16 cellular contexts compared by ENCODE assay signal in genomic region chr1:246681822-246682221, GRCh38. TPM values are rescaled to one million over a fixed set of nuclear protein-coding genes. Genes with fewer than 3 reads are reported as not detected.
DNase-seq lines count a peak whose midpoint lies in the region; ATAC-seq and TF ChIP-seq lines count a peak whose summit lies in the region.
"Had no signal": no experiment of that assay in that cellular context is flagged by ENCODE, and none has a peak within 500 bp of the region (broad histone marks: within the 10 kb centered on the region; RNA-seq: fewer than 3 reads in every experiment).

No MANE protein-coding gene starts in this region.

- H3K9me3 ChIP-seq in heart left ventricle, result no peaks in the 10 kb centered on the region
- H3K9me3 ChIP-seq: esophagus squamous epithelium had no signal

- no peaks in the 10 kb centered on the region for H3K9me3 Mint-ChIP-seq in GM23338
- H3K9me3 Mint-ChIP-seq: CD8-positive, alpha-beta memory T cell; central memory CD8-positive, alpha-beta T cell; T-helper 1 cell treated with Interleukin-12 subunit alpha and Interleukin-12 subunit beta and Interleukin-4 antibody, amounts not matched to agents 30 μg/mL and 1 μg/mL, for 36 hours had no signal

- H4K20me1 ChIP-seq in GM23338 (replicated peaks; ENCODE audit: insufficient read depth), result no peaks in the 10 kb centered on the region

- H3K36me3 ChIP-seq in GM23338 (ENCODE audit: insufficient read depth) (no peaks in the 10 kb centered on the region), heart left ventricle (no peaks in the 10 kb centered on the region)
- H3K36me3 ChIP-seq: esophagus squamous epithelium had no signal

- no peak for ATAC-seq in GM23338
- ATAC-seq in heart left ventricle, result peak; percentile 43 to 80 (median 72)
- ATAC-seq in GM21360 (IDR thresholded peaks at IDR 0.05; ENCODE audit: unreplicated experiment), result no peak
- ATAC-seq in HG03039 (IDR thresholded peaks at IDR 0.05; ENCODE audit: unreplicated experiment), result no peak
- ATAC-seq in HG02840 (IDR thresholded peaks at IDR 0.05; ENCODE audit: low FRiP score, unreplicated experiment), result no peak
- ATAC-seq in GM18873 (IDR thresholded peaks at IDR 0.05; ENCODE audit: low FRiP score, unreplicated experiment), result no peak

- intact Hi-C loops in heart left ventricle (cut with DNase I), result loop anchor here in 2 of 10 donors (5.0 kb wide), 1 partner anchor 35 kb away; no protein-coding TSS in a partner anchor

- H3K27me3 ChIP-seq in GM23338 (ENCODE audit: insufficient read depth) (no peaks in the 10 kb centered on the region), heart left ventricle (no peaks in the 10 kb centered on the region)
- H3K27me3 ChIP-seq: esophagus squamous epithelium had no signal

- H3K4me3 ChIP-seq in GM23338 (no peak overlapping the region), heart left ventricle (no peak overlapping the region)
- H3K4me3 ChIP-seq: esophagus squamous epithelium, GM23248 had no signal

- H3K36me3 Mint-ChIP-seq in GM23338 (ENCODE audit: low read depth), result no peaks in the 10 kb centered on the region

- no peaks in the 10 kb centered on the region for H3F3A ChIP-seq in GM23338 (replicated peaks; ENCODE audit: low read depth)

- H2AFZ ChIP-seq in GM23338, result no peak overlapping the region
- H2AFZ ChIP-seq: GM23248 had no signal

- H3K4me1 ChIP-seq in GM23338 (ENCODE audit: insufficient read depth), result no peaks in the 10 kb centered on the region
- peaks cover 0 to 41% (median 16%) of the 10 kb centered on the region in 12 donors for H3K4me1 ChIP-seq in heart left ventricle

- H3K4me3 Mint-ChIP-seq in GM23338, result no peak overlapping the region
- H3K4me3 Mint-ChIP-seq: CD8-positive, alpha-beta memory T cell; central memory CD8-positive, alpha-beta T cell; T-helper 1 cell treated with Interleukin-12 subunit alpha and Interleukin-12 subunit beta and Interleukin-4 antibody, amounts not matched to agents 30 μg/mL and 1 μg/mL, for 36 hours had no signal

- H3K27ac Mint-ChIP-seq in GM23338, result 0 out of 2 replicates have a peak overlapping the region, but pooled peaks have one; percentile 47
- H3K27ac Mint-ChIP-seq: T-helper 1 cell treated with Interleukin-12 subunit alpha and Interleukin-12 subunit beta and Interleukin-4 antibody, amounts not matched to agents 30 μg/mL and 1 μg/mL, for 36 hours had no signal

- TF ChIP-seq POLR2A in heart left ventricle (IDR thresholded peaks at IDR 0.05), result no peak

- TF ChIP-seq CTCF in GM23338 (conservative IDR thresholded peaks at IDR 0.05; ENCODE audit: low read depth in 2 of 2) (no peak), heart left ventricle (IDR thresholded peaks at IDR 0.05) (no peak)

- H3K27me3 Mint-ChIP-seq in GM23338 (ENCODE audit: insufficient read depth, low read depth, poor library complexity), result peaks cover 2% of the 10 kb centered on the region
- H3K27me3 Mint-ChIP-seq: CD8-positive, alpha-beta memory T cell had no signal

- 50 to 68% (median 59%) methylated on average over 5 of the region's 5 CpGs for WGBS in heart left ventricle, 4 donors

- no peaks in the 10 kb centered on the region for H3K9me2 ChIP-seq in GM23338 (ENCODE audit: insufficient read depth)

- no peak overlapping the region for H3K4me2 ChIP-seq in GM23338

- no peak for DNase-seq in GM23338 (ENCODE audit: low spot score)
- DNase-seq in NCI-H82 (lab: John Stamatoyannopoulos, UW), result peak; percentile 85
- peak; percentile 70 to 85 (median 74) for DNase-seq in heart left ventricle
- peak; percentile 72 for DNase-seq in retina
- DNase-seq: activated CD4-positive, alpha-beta T cell treated with anti-CD3 and anti-CD28 coated beads, Interleukin-2, amount 50 U/mL, for 1 hour; activated gamma-delta T cell; CD8-positive, alpha-beta memory T cell; esophagus squamous epithelium; GM23248; NCI-H1105 had no signal

- H3K27ac ChIP-seq in GM23338 (ENCODE audit: low read depth) (no peak overlapping the region), heart left ventricle (peak overlapping the region; percentile 34 to 86 (median 67))
- H3K27ac ChIP-seq: GM23248 had no signal

- no peaks in the 10 kb centered on the region for H3K4me1 Mint-ChIP-seq in GM23338
- H3K4me1 Mint-ChIP-seq: CD8-positive, alpha-beta memory T cell; central memory CD8-positive, alpha-beta T cell had no signal

- H3K79me2 ChIP-seq in GM23338 (replicated peaks; ENCODE audit: insufficient read depth), result no peaks in the 10 kb centered on the region

TF ChIP-seq in GM23338, 12 proteins besides CTCF, POLR2A, EP300 and RAD21:
- TF ChIP-seq ETS1 (IDR thresholded peaks at IDR 0.05), result no peak
- no peak for TF ChIP-seq JUNB (IDR thresholded peaks at IDR 0.05; ENCODE audit: unreplicated experiment)
- TF ChIP-seq STAT1 (IDR thresholded peaks at IDR 0.05; ENCODE audit: unreplicated experiment), result no peak
- TF ChIP-seq EZH2phosphoT487 (IDR thresholded peaks at IDR 0.05; ENCODE audit: unreplicated experiment), result no peak
- TF ChIP-seq, protein P1, sequence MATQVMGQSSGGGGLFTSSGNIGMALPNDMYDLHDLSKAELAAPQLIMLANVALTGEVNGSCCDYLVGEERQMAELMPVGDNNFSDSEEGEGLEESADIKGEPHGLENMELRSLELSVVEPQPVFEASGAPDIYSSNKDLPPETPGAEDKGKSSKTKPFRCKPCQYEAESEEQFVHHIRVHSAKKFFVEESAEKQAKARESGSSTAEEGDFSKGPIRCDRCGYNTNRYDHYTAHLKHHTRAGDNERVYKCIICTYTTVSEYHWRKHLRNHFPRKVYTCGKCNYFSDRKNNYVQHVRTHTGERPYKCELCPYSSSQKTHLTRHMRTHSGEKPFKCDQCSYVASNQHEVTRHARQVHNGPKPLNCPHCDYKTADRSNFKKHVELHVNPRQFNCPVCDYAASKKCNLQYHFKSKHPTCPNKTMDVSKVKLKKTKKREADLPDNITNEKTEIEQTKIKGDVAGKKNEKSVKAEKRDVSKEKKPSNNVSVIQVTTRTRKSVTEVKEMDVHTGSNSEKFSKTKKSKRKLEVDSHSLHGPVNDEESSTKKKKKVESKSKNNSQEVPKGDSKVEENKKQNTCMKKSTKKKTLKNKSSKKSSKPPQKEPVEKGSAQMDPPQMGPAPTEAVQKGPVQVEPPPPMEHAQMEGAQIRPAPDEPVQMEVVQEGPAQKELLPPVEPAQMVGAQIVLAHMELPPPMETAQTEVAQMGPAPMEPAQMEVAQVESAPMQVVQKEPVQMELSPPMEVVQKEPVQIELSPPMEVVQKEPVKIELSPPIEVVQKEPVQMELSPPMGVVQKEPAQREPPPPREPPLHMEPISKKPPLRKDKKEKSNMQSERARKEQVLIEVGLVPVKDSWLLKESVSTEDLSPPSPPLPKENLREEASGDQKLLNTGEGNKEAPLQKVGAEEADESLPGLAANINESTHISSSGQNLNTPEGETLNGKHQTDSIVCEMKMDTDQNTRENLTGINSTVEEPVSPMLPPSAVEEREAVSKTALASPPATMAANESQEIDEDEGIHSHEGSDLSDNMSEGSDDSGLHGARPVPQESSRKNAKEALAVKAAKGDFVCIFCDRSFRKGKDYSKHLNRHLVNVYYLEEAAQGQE (IDR thresholded peaks at IDR 0.05; ENCODE audit: unreplicated experiment), result no peak
- TF ChIP-seq EZH2 (IDR thresholded peaks at IDR 0.05; ENCODE audit: low read depth, unreplicated experiment), result no peak
- TF ChIP-seq CREB1 (CRISPR knock-in tag; IDR thresholded peaks at IDR 0.05; ENCODE audit: low read depth), result no peak
- no peak for TF ChIP-seq POLR2AphosphoS5 (IDR thresholded peaks at IDR 0.05; ENCODE audit: low read depth)

RNA-seq across cellular contexts. Expression of gene SCCPDH, which starts 42.4 kb away (rescaled TPM):
- total RNA-seq in GM23338 (2014; rRNA removed; shearing (Covaris generic)), result 18.8 and 20.4 TPM in 2 replicates
- polyA plus RNA-seq in GM23338 (2016; fragmentation: Nextera tagmentation; extraction: Ambion mirVana), result 13.6 and 14.4 TPM in 2 replicates
- total RNA-seq in heart left ventricle, result 10 to 100 TPM; 22.0 to 36.4 (median 32.9) TPM
- 10 to 100 TPM; 13.8 to 27.3 TPM for polyA plus RNA-seq in heart left ventricle

Comparison
In these comparisons a context has a peak if more than half of its experiments do, and no peak if none do; other contexts are left out.
1. ATAC-seq: peak in heart left ventricle (4 of 4); none in GM23338 (single experiment), GM21360 (single experiment), HG03039 (single experiment), HG02840 (single experiment) and GM18873 (single experiment).